ENCODE assay signal across 15 cellular contexts in genomic region chr2:226336283-226336682, GRCh38.
"Had no signal": no experiment of that assay in that cellular context is flagged by ENCODE, and none has a peak within 500 bp of the region (broad histone marks: within the 10 kb centered on the region; RNA-seq: fewer than 3 reads in every experiment).

No MANE protein-coding gene starts in this region.

- H3K27ac ChIP-seq: coronary artery, gastrocnemius medialis, left ventricle myocardium inferior, transverse colon, uterus had no signal

- H3K36me3 ChIP-seq: gastrocnemius medialis, left ventricle myocardium inferior, transverse colon, uterus had no signal

- H3K27me3 ChIP-seq: gastrocnemius medialis, transverse colon, uterus had no signal

- DNase-seq: activated CD4-positive, alpha-beta T cell treated with anti-CD3 and anti-CD28 coated beads, Interleukin-2, amount 10 ng/mL, durations not matched to agents 7 days and 5 days; activated CD8-positive, alpha-beta T cell treated with anti-CD3 and anti-CD28 coated beads, Interleukin-2, amount 10 ng/mL, durations not matched to agents 7 days and 5 days; activated naive CD4-positive, alpha-beta T cell treated with Interleukin-2 at 50 U/mL for 16 hours; activated naive CD8-positive, alpha-beta T cell treated with anti-CD3 and anti-CD28 coated beads, Interleukin-2, amount 10 ng/mL, durations not matched to agents 7 days and 5 days; activated T-cell treated with anti-CD3 and anti-CD28 coated beads, Interleukin-2, amount 50 U/mL, for 24 hours; gastrocnemius medialis; head of caudate nucleus; left ventricle myocardium inferior; naive B cell; retina; stimulated activated CD4-positive, alpha-beta T cell treated with anti-CD3 and anti-CD28 coated beads, Interleukin-2, amount 100 ng/mL, for 24 hours; stimulated activated naive CD8-positive, alpha-beta T cell treated with anti-CD3 and anti-CD28 coated beads, Interleukin-15, Interleukin-2, amounts not matched to agents 100 U/mL and 50 U/mL, for 24 hours; transverse colon; uterus had no signal

- ATAC-seq: activated CD8-positive, alpha-beta T cell treated with anti-CD3 and anti-CD28 coated beads, Interleukin-2, amount 10 ng/mL, durations not matched to agents 7 days and 5 days; gastrocnemius medialis; stimulated activated naive CD8-positive, alpha-beta T cell treated with anti-CD3 and anti-CD28 coated beads, Interleukin-15, Interleukin-2, amounts not matched to agents 100 U/mL and 50 U/mL, for 24 hours had no signal

- H3K4me3 ChIP-seq: coronary artery, gastrocnemius medialis, left ventricle myocardium inferior, transverse colon, uterus had no signal

- H3K4me1 ChIP-seq: left ventricle myocardium inferior, transverse colon had no signal

- H3K9me3 ChIP-seq: gastrocnemius medialis, left ventricle myocardium inferior, transverse colon, uterus had no signal
